Comparison of ENCODE assay signal across 9 cellular contexts in genomic region chr9:114364123-114364522, GRCh38.
DNase-seq lines count a peak whose midpoint lies in the region; ATAC-seq and TF ChIP-seq lines count a peak whose summit lies in the region.
"Had no signal": no experiment of that assay in that cellular context is flagged by ENCODE, and none has a peak within 500 bp of the region (broad histone marks: within the 10 kb centered on the region; RNA-seq: fewer than 3 reads in every experiment).

No MANE protein-coding gene starts in this region.

- peak overlapping the region; percentile 91 for H3K4me2 ChIP-seq in DOHH2 (ENCODE audit: low read length)

- ATAC-seq in HG03378 (IDR thresholded peaks at IDR 0.05; ENCODE audit: unreplicated experiment) (no peak), GM21390 (IDR thresholded peaks at IDR 0.05; ENCODE audit: unreplicated experiment) (no peak)
- ATAC-seq: left colon had no signal

- H4K20me1 ChIP-seq in DOHH2 (ENCODE audit: control insufficient read depth, insufficient read depth, low read depth, low read length), result no peaks in the 10 kb centered on the region

- DNase-seq in NOMO-1 treated with dmso at 0.1 percent for 144 hours (lab: John Stamatoyannopoulos, UW; ENCODE audit: unreplicated experiment), result peak; percentile 54
- DNase-seq in brain microvascular endothelial cell, result peak; percentile 49
- DNase-seq in NCI-H1092 (lab: John Stamatoyannopoulos, UW), result no peak
- DNase-seq in GOT3 (lab: John Stamatoyannopoulos, UW), result no peak

- H3K4me3 ChIP-seq in DOHH2 (ENCODE audit: low read length), result peak overlapping the region; percentile 59
- no peak overlapping the region for H3K4me3 ChIP-seq in brain microvascular endothelial cell (ENCODE audit: low read depth, low read length)
- peak overlapping the region; percentile 29 to 51 for H3K4me3 ChIP-seq in neutrophil (ENCODE audit: low read depth in 1 of 2, low read length in 1 of 2)

- H3K9me2 ChIP-seq in DOHH2 (replicated peaks; ENCODE audit: control insufficient read depth, low read length), result no peaks in the 10 kb centered on the region

- TF ChIP-seq CTCF in DOHH2 (IDR thresholded peaks at IDR 0.05; ENCODE audit: low read depth, low read length, poor library complexity, severe bottlenecking), result no peak
- TF ChIP-seq CTCF in brain microvascular endothelial cell (IDR thresholded peaks at IDR 0.05; ENCODE audit: low read depth, low read length, missing control alignments), result no peak
- TF ChIP-seq CTCF in neutrophil (IDR thresholded peaks at IDR 0.05), result no peak

- H3K4me1 ChIP-seq in DOHH2 (ENCODE audit: control insufficient read depth, low read length) (peaks cover 61% of the 10 kb centered on the region), neutrophil (ENCODE audit: control insufficient read depth in 1 of 2, insufficient read depth in 1 of 2, low read depth in 1 of 2, low read length in 1 of 2) (peaks cover 63% of the 10 kb centered on the region in 2 experiments)

- in situ Hi-C loops in brain microvascular endothelial cell (cut with HindIII; ENCODE audit: low pct_ligation_motif_present, low sequenced_read_pairs), result no loop called here

- H3K27me3 ChIP-seq in DOHH2 (ENCODE audit: control insufficient read depth, low read length), result no peaks in the 10 kb centered on the region
- H3K27me3 ChIP-seq in brain microvascular endothelial cell (replicated peaks), result no peaks in the 10 kb centered on the region
- no peaks in the 10 kb centered on the region for H3K27me3 ChIP-seq in neutrophil

- peaks cover 46% of the 10 kb centered on the region for H3F3A ChIP-seq in DOHH2 (ENCODE audit: control insufficient read depth, insufficient read depth)

- H3K9me3 ChIP-seq in DOHH2 (ENCODE audit: control insufficient read depth, insufficient read depth, low read length) (no peaks in the 10 kb centered on the region), neutrophil (no peaks in the 10 kb centered on the region)

- H3K27ac ChIP-seq in DOHH2 (ENCODE audit: low read depth, low read length) (peak overlapping the region; percentile 99), brain microvascular endothelial cell (peak overlapping the region; percentile 74), neutrophil (peak overlapping the region; percentile 98)

- peaks cover 66% of the 10 kb centered on the region for H3K79me2 ChIP-seq in DOHH2 (ENCODE audit: control insufficient read depth, low read length)

- H3K36me3 ChIP-seq in DOHH2 (ENCODE audit: control insufficient read depth, low read length), result peaks cover 90% of the 10 kb centered on the region
- H3K36me3 ChIP-seq in brain microvascular endothelial cell (replicated peaks), result peaks cover 50% of the 10 kb centered on the region
- peaks cover 94% of the 10 kb centered on the region for H3K36me3 ChIP-seq in neutrophil

Comparison
In these comparisons a context has a peak if more than half of its experiments do, and no peak if none do; other contexts are left out.
1. DNase-seq: peak in NOMO-1 treated with dmso at 0.1 percent for 144 hours (single experiment) and brain microvascular endothelial cell (single experiment); none in NCI-H1092 (single experiment) and GOT3 (single experiment).
2. Peak in every context shown above with its lines, with median percentiles within 50 percentile points of each other: H3K27ac ChIP-seq.